11 cellular contexts compared by ENCODE assay signal in the genomic region with DNA sequence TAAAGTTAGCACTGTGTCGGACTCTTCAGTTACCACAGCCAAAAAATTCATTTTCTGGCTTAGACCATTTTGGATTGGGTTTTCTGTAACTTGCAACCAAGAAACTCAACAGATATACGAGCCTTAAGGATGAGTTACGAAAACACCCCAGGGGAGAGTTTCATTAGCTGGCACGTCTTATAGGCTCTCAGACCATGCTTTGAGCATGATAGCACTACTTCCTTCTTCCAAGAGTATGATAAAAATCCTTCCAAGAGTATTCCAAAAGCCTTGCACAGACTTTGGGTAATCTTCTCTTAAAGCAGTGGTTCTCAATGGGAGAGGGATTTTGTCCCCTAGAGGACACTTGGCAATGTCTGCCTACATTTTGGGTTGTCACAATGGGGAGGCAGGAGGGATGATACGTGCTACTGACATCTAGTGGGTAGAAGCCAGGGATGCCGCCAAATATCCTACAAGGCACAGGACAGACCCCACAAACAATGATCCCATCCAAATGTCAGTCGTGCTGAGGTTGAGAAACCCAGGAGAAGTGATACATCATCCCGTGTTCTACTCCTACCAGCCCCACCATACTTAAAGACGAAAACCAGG.
A peak's percentile ranks its signal among the peaks of the same experiment; 100 is the strongest.
DNase-seq lines count a peak whose midpoint lies in the region; ATAC-seq and TF ChIP-seq lines count a peak whose summit lies in the region.
"Had no signal": no experiment of that assay in that cellular context is flagged by ENCODE, and none has a peak within 500 bp of the region (broad histone marks: within the 10 kb centered on the region; RNA-seq: fewer than 3 reads in every experiment).

No MANE protein-coding gene starts in this region.

- H3K4me3 ChIP-seq in epithelial cell of esophagus (ENCODE audit: low read length) (no peak overlapping the region), ovary (no peak overlapping the region)
- H3K4me3 ChIP-seq: BLaER1 treated with 17β-estradiol and CSF1 and Interleukin-3, amounts not matched to agents 10 nM and 100 nM had no signal

- H3K9me3 Mint-ChIP-seq in progenitor cell of endocrine pancreas (ENCODE audit: low read depth) (no peaks in the 10 kb centered on the region), immature natural killer cell (no peaks in the 10 kb centered on the region)
- no peaks in the 10 kb centered on the region for H3K9me3 Mint-ChIP-seq in activated T-cell treated with anti-CD3 and anti-CD28 coated beads, Interleukin-2, amount 50 U/mL, for 4 hours
- H3K9me3 Mint-ChIP-seq: activated naive CD4-positive, alpha-beta T cell treated with anti-CD3 and anti-CD28 coated beads, Interleukin-2, amount 10 ng/mL, durations not matched to agents 7 days and 5 days had no signal

- peaks cover 15% of the 10 kb centered on the region for H3K36me3 Mint-ChIP-seq in progenitor cell of endocrine pancreas (ENCODE audit: insufficient read depth)
- H3K36me3 Mint-ChIP-seq in activated T-cell treated with anti-CD3 and anti-CD28 coated beads, Interleukin-2, amount 50 U/mL, for 4 hours (ENCODE audit: insufficient read depth) = peaks cover 15% of the 10 kb centered on the region
- peaks cover 4 to 21% (median 12%) of the 10 kb centered on the region in 3 donors for H3K36me3 Mint-ChIP-seq in immature natural killer cell
- H3K36me3 Mint-ChIP-seq: activated naive CD4-positive, alpha-beta T cell treated with anti-CD3 and anti-CD28 coated beads, Interleukin-2, amount 10 ng/mL, durations not matched to agents 7 days and 5 days had no signal

- intact Hi-C loops in ovary (cut with DNase I) = no loop called here

- H3K4me3 Mint-ChIP-seq in progenitor cell of endocrine pancreas (ENCODE audit: low read depth) (no peak overlapping the region), immature natural killer cell (no peak overlapping the region)
- H3K4me3 Mint-ChIP-seq in activated T-cell treated with anti-CD3 and anti-CD28 coated beads, Interleukin-2, amount 50 U/mL, for 4 hours = no peak overlapping the region
- H3K4me3 Mint-ChIP-seq: activated naive CD4-positive, alpha-beta T cell treated with anti-CD3 and anti-CD28 coated beads, Interleukin-2, amount 10 ng/mL, durations not matched to agents 7 days and 5 days had no signal

- H3K36me3 ChIP-seq in ovary = no peaks in the 10 kb centered on the region

- H3K27ac Mint-ChIP-seq in progenitor cell of endocrine pancreas (no peak overlapping the region), immature natural killer cell (no peak overlapping the region)
- H3K27ac Mint-ChIP-seq: activated naive CD4-positive, alpha-beta T cell treated with anti-CD3 and anti-CD28 coated beads, Interleukin-2, amount 10 ng/mL, durations not matched to agents 7 days and 5 days had no signal

- H3K27me3 ChIP-seq in ovary = no peaks in the 10 kb centered on the region
- H3K27me3 ChIP-seq: BLaER1 treated with 17β-estradiol and CSF1 and Interleukin-3, amounts not matched to agents 10 nM and 100 nM had no signal

- TF ChIP-seq CTCF in epithelial cell of esophagus (IDR thresholded peaks at IDR 0.05; ENCODE audit: insufficient read depth, low read depth, low read length, missing control alignments) = peak; percentile 48
- TF ChIP-seq CTCF in progenitor cell of endocrine pancreas (IDR thresholded peaks at IDR 0.05; ENCODE audit: unreplicated experiment) = peak; percentile 15
- no peak for TF ChIP-seq CTCF in ovary (IDR thresholded peaks at IDR 0.05)

- no peaks in the 10 kb centered on the region for H3K4me1 ChIP-seq in ovary (ENCODE audit: insufficient read depth)

- WGBS in ovary, 3 donors = 56 to 62% (median 58%) methylated on average over 9 of the region's 9 CpGs

- no peaks in the 10 kb centered on the region for H3K9me3 ChIP-seq in ovary
- H3K9me3 ChIP-seq: BLaER1 treated with 17β-estradiol and CSF1 and Interleukin-3, amounts not matched to agents 10 nM and 100 nM had no signal

- ATAC-seq in activated T-cell treated with anti-CD3 and anti-CD28 coated beads, Interleukin-2, amount 50 U/mL, for 4 hours = no peak

- H3K4me1 Mint-ChIP-seq in progenitor cell of endocrine pancreas (ENCODE audit: low read depth) = peaks cover 5% of the 10 kb centered on the region
- H3K4me1 Mint-ChIP-seq in activated T-cell treated with anti-CD3 and anti-CD28 coated beads, Interleukin-2, amount 50 U/mL, for 4 hours (ENCODE audit: low read depth) = no peaks in the 10 kb centered on the region
- peaks cover 9 to 11% of the 10 kb centered on the region in 2 donors for H3K4me1 Mint-ChIP-seq in immature natural killer cell

- H3K27me3 Mint-ChIP-seq in progenitor cell of endocrine pancreas (no peaks in the 10 kb centered on the region), immature natural killer cell (ENCODE audit: low read depth in 3 of 3) (peaks cover 0 to 5% (median 4%) of the 10 kb centered on the region in 3 donors)
- H3K27me3 Mint-ChIP-seq in activated T-cell treated with anti-CD3 and anti-CD28 coated beads, Interleukin-2, amount 50 U/mL, for 4 hours (ENCODE audit: low read depth) = no peaks in the 10 kb centered on the region
- H3K27me3 Mint-ChIP-seq: activated naive CD4-positive, alpha-beta T cell treated with anti-CD3 and anti-CD28 coated beads, Interleukin-2, amount 10 ng/mL, durations not matched to agents 7 days and 5 days had no signal

- TF ChIP-seq EP300 in ovary (IDR thresholded peaks at IDR 0.05) = no peak

- DNase-seq in NCI-H345 (lab: John Stamatoyannopoulos, UW) (peak; percentile 5), NCI-H345 treated with DMSO at 0.1 percent for 48 hours (lab: John Stamatoyannopoulos, UW; ENCODE audit: unreplicated experiment) (no peak), NCI-H524 treated with DMSO at 0.1 percent for 48 hours (lab: John Stamatoyannopoulos, UW) (peak; percentile 10), epithelial cell of esophagus (ENCODE audit: low read depth) (peak; percentile 18), progenitor cell of endocrine pancreas (ENCODE audit: low spot score, unreplicated experiment) (no peak), immature natural killer cell (no peak), ovary (no peak)
- no peak for DNase-seq in activated T-cell treated with anti-CD3 and anti-CD28 coated beads, Interleukin-2, amount 50 U/mL, for 4 hours
- DNase-seq: activated naive CD4-positive, alpha-beta T cell treated with anti-CD3 and anti-CD28 coated beads, Interleukin-2, amount 10 ng/mL, durations not matched to agents 7 days and 5 days; NK-92 treated with Interleukin-12 subunit alpha and Interleukin-12 subunit beta, amount 100 ng/mL, for 24 hours had no signal

- no peak overlapping the region for H3K27ac ChIP-seq in ovary
- H3K27ac ChIP-seq: BLaER1 treated with 17β-estradiol and CSF1 and Interleukin-3, amounts not matched to agents 10 nM and 100 nM had no signal

- no peak for TF ChIP-seq POLR2A in ovary (IDR thresholded peaks at IDR 0.05)

Comparison
In these comparisons a context has a peak if more than half of its experiments do, and no peak if none do; other contexts are left out.
1. DNase-seq: peak in NCI-H345 (single experiment), NCI-H524 treated with DMSO at 0.1 percent for 48 hours (single experiment) and epithelial cell of esophagus (single experiment); none in NCI-H345 treated with DMSO at 0.1 percent for 48 hours (single experiment), progenitor cell of endocrine pancreas (single experiment), activated T-cell treated with anti-CD3 and anti-CD28 coated beads, Interleukin-2, amount 50 U/mL, for 4 hours (single experiment), immature natural killer cell (0 of 3) and ovary (0 of 5).
2. CTCF ChIP-seq: peak in epithelial cell of esophagus (single experiment) and progenitor cell of endocrine pancreas (single experiment); none in ovary (0 of 3).